Comparison of ENCODE assay signal across 13 cellular contexts in genomic region chr12:120835304-120835612, GRCh38.
A peak's percentile ranks its signal among the peaks of the same experiment; 100 is the strongest.
DNase-seq lines count a peak whose midpoint lies in the region; ATAC-seq and TF ChIP-seq lines count a peak whose summit lies in the region.
"Had no signal": no experiment of that assay in that cellular context is flagged by ENCODE, and none has a peak within 500 bp of the region (broad histone marks: within the 10 kb centered on the region; RNA-seq: fewer than 3 reads in every experiment).

No MANE protein-coding gene starts in this region.

- H3K4me1 ChIP-seq in gastroesophageal sphincter: peaks cover 4 to 73% (median 28%) of the 10 kb centered on the region in 3 donors

- no peaks in the 10 kb centered on the region for H3K27me3 Mint-ChIP-seq in activated CD4-positive, alpha-beta memory T cell treated with anti-CD3 and anti-CD28 coated beads for 36 hours
- H3K27me3 Mint-ChIP-seq in activated CD4-positive, alpha-beta memory T cell treated with anti-CD3 and anti-CD28 coated beads, Interleukin-2, amount 10 ng/mL, durations not matched to agents 7 days and 5 days: no peaks in the 10 kb centered on the region
- no peaks in the 10 kb centered on the region for H3K27me3 Mint-ChIP-seq in T-cell
- no peaks in the 10 kb centered on the region for H3K27me3 Mint-ChIP-seq in stimulated activated naive CD8-positive, alpha-beta T cell treated with anti-CD3 and anti-CD28 coated beads, Interleukin-15, amount 100 ng/mL, for 72 hours

- POLR2A ChIA-PET in activated CD4-positive, alpha-beta memory T cell treated with anti-CD3 and anti-CD28 coated beads for 36 hours (lab: Charles Lee): no interaction called here
- POLR2A ChIA-PET in activated CD4-positive, alpha-beta memory T cell treated with anti-CD3 and anti-CD28 coated beads, Interleukin-2, amount 10 ng/mL, durations not matched to agents 7 days and 5 days (lab: Charles Lee): interaction anchor here (2.5 kb wide), 1 partner anchor 10 kb away, joined by 12 read pairs; no protein-coding TSS in a partner anchor
- POLR2A ChIA-PET in T-cell (lab: Charles Lee): interaction anchor here (0.6 kb wide), 2 partner anchors 23 to 50 kb away, joined by 3 to 5 read pairs; no protein-coding TSS in a partner anchor

- TF ChIP-seq POLR2A in gastroesophageal sphincter (IDR thresholded peaks at IDR 0.05): no peak

- no peaks in the 10 kb centered on the region for H3K9me3 ChIP-seq in gastroesophageal sphincter
- H3K9me3 ChIP-seq: HAP-1 had no signal

- no peak for DNase-seq in activated CD4-positive, alpha-beta memory T cell treated with anti-CD3 and anti-CD28 coated beads for 36 hours
- no peak for DNase-seq in activated CD4-positive, alpha-beta memory T cell treated with anti-CD3 and anti-CD28 coated beads, Interleukin-2, amount 10 ng/mL, durations not matched to agents 7 days and 5 days
- DNase-seq in T-cell: no peak
- DNase-seq in fibroblast of mammary gland (ENCODE audit: low read depth): peak; percentile 32
- no peak for DNase-seq in stimulated activated naive CD8-positive, alpha-beta T cell treated with anti-CD3 and anti-CD28 coated beads, Interleukin-15, amount 100 ng/mL, for 72 hours
- no peak for DNase-seq in NCI-H146 treated with DMSO at 0.1 percent for 48 hours (lab: John Stamatoyannopoulos, UW; ENCODE audit: unreplicated experiment)
- no peak for DNase-seq in nucleus accumbens (lab: John Stamatoyannopoulos, UW)
- DNase-seq: ACHN, NCI-H82 had no signal

- H3K4me3 ChIP-seq in fibroblast of mammary gland (ENCODE audit: control insufficient read depth, low read depth, low read length) (no peak overlapping the region), gastroesophageal sphincter (no peak overlapping the region)
- H3K4me3 ChIP-seq: HAP-1 had no signal

- peak overlapping the region; percentile 15 for H3K27ac Mint-ChIP-seq in activated CD4-positive, alpha-beta memory T cell treated with anti-CD3 and anti-CD28 coated beads for 36 hours
- H3K27ac Mint-ChIP-seq in activated CD4-positive, alpha-beta memory T cell treated with anti-CD3 and anti-CD28 coated beads, Interleukin-2, amount 10 ng/mL, durations not matched to agents 7 days and 5 days: no peak overlapping the region
- H3K27ac Mint-ChIP-seq in T-cell: peak overlapping the region; percentile 40 to 60
- peak overlapping the region in 1 of 2 donors; percentile 76 for H3K27ac Mint-ChIP-seq in stimulated activated naive CD8-positive, alpha-beta T cell treated with anti-CD3 and anti-CD28 coated beads, Interleukin-15, amount 100 ng/mL, for 72 hours
- H3K27ac Mint-ChIP-seq: activated T-helper 1 cell treated with anti-CD3 and anti-CD28 coated beads, Interleukin-12 subunit alpha, Interleukin-12 subunit beta, Interleukin-2, Interleukin-4 antibody, amounts not matched to agents 30 ng/mL and 10 ng/mL and 1 ng/mL, durations not matched to agents 14 hours and 24 hours and 36 hours had no signal

- H3K36me3 ChIP-seq in gastroesophageal sphincter: no peaks in the 10 kb centered on the region
- H3K36me3 ChIP-seq: HAP-1 had no signal

- H3K27me3 ChIP-seq in gastroesophageal sphincter: no peaks in the 10 kb centered on the region

- TF ChIP-seq CTCF in fibroblast of mammary gland (conservative IDR thresholded peaks at IDR 0.05; ENCODE audit: control insufficient read depth, insufficient read depth, low read depth, low read length): no peak
- no peak for TF ChIP-seq CTCF in gastroesophageal sphincter (IDR thresholded peaks at IDR 0.05)

- no peak overlapping the region for H3K27ac ChIP-seq in gastroesophageal sphincter

- no peak overlapping the region for H3K4me3 Mint-ChIP-seq in activated CD4-positive, alpha-beta memory T cell treated with anti-CD3 and anti-CD28 coated beads for 36 hours
- H3K4me3 Mint-ChIP-seq in activated CD4-positive, alpha-beta memory T cell treated with anti-CD3 and anti-CD28 coated beads, Interleukin-2, amount 10 ng/mL, durations not matched to agents 7 days and 5 days: no peak overlapping the region
- H3K4me3 Mint-ChIP-seq in T-cell: peak overlapping the region; percentile 4 to 39 (median 4)
- peak overlapping the region; percentile 25 to 68 for H3K4me3 Mint-ChIP-seq in stimulated activated naive CD8-positive, alpha-beta T cell treated with anti-CD3 and anti-CD28 coated beads, Interleukin-15, amount 100 ng/mL, for 72 hours
- H3K4me3 Mint-ChIP-seq: activated T-helper 1 cell treated with anti-CD3 and anti-CD28 coated beads, Interleukin-12 subunit alpha, Interleukin-12 subunit beta, Interleukin-2, Interleukin-4 antibody, amounts not matched to agents 30 ng/mL and 10 ng/mL and 1 ng/mL, durations not matched to agents 14 hours and 24 hours and 36 hours; nephron had no signal

- peak in 1 of 4 experiments; percentile 29 for ATAC-seq in T-cell (replicated peaks in 1 of 4)
- peak; percentile 56 for ATAC-seq in stimulated activated naive CD8-positive, alpha-beta T cell treated with anti-CD3 and anti-CD28 coated beads, Interleukin-15, amount 100 ng/mL, for 72 hours
- no peak for ATAC-seq in gastroesophageal sphincter

- 25 to 26% methylated on average over 4 of the region's 4 CpGs for WGBS in gastroesophageal sphincter (ENCODE audit: low coverage in 1 of 2), 2 donors

- intact Hi-C loops in activated CD4-positive, alpha-beta memory T cell treated with anti-CD3 and anti-CD28 coated beads for 36 hours (cut with micrococcal nuclease): loop anchor here (10.0 kb wide), 1 partner anchor 260 kb away; no protein-coding TSS in a partner anchor

- TF ChIP-seq EP300 in gastroesophageal sphincter (IDR thresholded peaks at IDR 0.05): no peak

- H3K36me3 Mint-ChIP-seq in activated CD4-positive, alpha-beta memory T cell treated with anti-CD3 and anti-CD28 coated beads for 36 hours: peaks cover 3% of the 10 kb centered on the region
- H3K36me3 Mint-ChIP-seq in activated CD4-positive, alpha-beta memory T cell treated with anti-CD3 and anti-CD28 coated beads, Interleukin-2, amount 10 ng/mL, durations not matched to agents 7 days and 5 days (ENCODE audit: low read depth): peaks cover 1% of the 10 kb centered on the region
- H3K36me3 Mint-ChIP-seq in T-cell: peaks cover 2% of the 10 kb centered on the region

- CTCF ChIA-PET in activated CD4-positive, alpha-beta memory T cell treated with anti-CD3 and anti-CD28 coated beads for 36 hours (lab: Charles Lee): interaction anchor here (0.6 to 1.4 kb wide), 3 partner anchors 25 to 150 kb away, joined by 3 to 7 read pairs (median 5); no protein-coding TSS in a partner anchor
- CTCF ChIA-PET in activated CD4-positive, alpha-beta memory T cell treated with anti-CD3 and anti-CD28 coated beads, Interleukin-2, amount 10 ng/mL, durations not matched to agents 7 days and 5 days (lab: Charles Lee): interaction anchor here (0.6 to 1.8 kb wide), 3 partner anchors 10 to 178 kb away, joined by 5 to 7 read pairs (median 5); no protein-coding TSS in a partner anchor
- CTCF ChIA-PET in T-cell (lab: Charles Lee): interaction anchor here in 1 of 2 donors (0.6 kb wide), 1 partner anchor 37 kb away, joined by 3 read pairs; no protein-coding TSS in a partner anchor

- H3K9me3 Mint-ChIP-seq in activated CD4-positive, alpha-beta memory T cell treated with anti-CD3 and anti-CD28 coated beads for 36 hours: no peaks in the 10 kb centered on the region
- H3K9me3 Mint-ChIP-seq in activated CD4-positive, alpha-beta memory T cell treated with anti-CD3 and anti-CD28 coated beads, Interleukin-2, amount 10 ng/mL, durations not matched to agents 7 days and 5 days: no peaks in the 10 kb centered on the region
- H3K9me3 Mint-ChIP-seq in T-cell: no peaks in the 10 kb centered on the region
- no peaks in the 10 kb centered on the region for H3K9me3 Mint-ChIP-seq in stimulated activated naive CD8-positive, alpha-beta T cell treated with anti-CD3 and anti-CD28 coated beads, Interleukin-15, amount 100 ng/mL, for 72 hours
- H3K9me3 Mint-ChIP-seq: activated T-helper 1 cell treated with anti-CD3 and anti-CD28 coated beads, Interleukin-12 subunit alpha, Interleukin-12 subunit beta, Interleukin-2, Interleukin-4 antibody, amounts not matched to agents 30 ng/mL and 10 ng/mL and 1 ng/mL, durations not matched to agents 14 hours and 24 hours and 36 hours; nephron had no signal

- H3K4me1 Mint-ChIP-seq in activated CD4-positive, alpha-beta memory T cell treated with anti-CD3 and anti-CD28 coated beads for 36 hours (ENCODE audit: low read depth): peaks cover 61% of the 10 kb centered on the region
- H3K4me1 Mint-ChIP-seq in activated CD4-positive, alpha-beta memory T cell treated with anti-CD3 and anti-CD28 coated beads, Interleukin-2, amount 10 ng/mL, durations not matched to agents 7 days and 5 days: peaks cover 27% of the 10 kb centered on the region
- peaks cover 38 to 69% (median 69%) of the 10 kb centered on the region in 3 donors for H3K4me1 Mint-ChIP-seq in T-cell
- peaks cover 55% of the 10 kb centered on the region for H3K4me1 Mint-ChIP-seq in stimulated activated naive CD8-positive, alpha-beta T cell treated with anti-CD3 and anti-CD28 coated beads, Interleukin-15, amount 100 ng/mL, for 72 hours

Comparison
In these comparisons a context has a peak if more than half of its experiments do, and no peak if none do; other contexts are left out.
1. H3K4me3 Mint-ChIP-seq: peak in T-cell (3 of 3) and stimulated activated naive CD8-positive, alpha-beta T cell treated with anti-CD3 and anti-CD28 coated beads, Interleukin-15, amount 100 ng/mL, for 72 hours (2 of 2); none in activated CD4-positive, alpha-beta memory T cell treated with anti-CD3 and anti-CD28 coated beads for 36 hours (single experiment) and activated CD4-positive, alpha-beta memory T cell treated with anti-CD3 and anti-CD28 coated beads, Interleukin-2, amount 10 ng/mL, durations not matched to agents 7 days and 5 days (single experiment).